In the genomic region with DNA sequence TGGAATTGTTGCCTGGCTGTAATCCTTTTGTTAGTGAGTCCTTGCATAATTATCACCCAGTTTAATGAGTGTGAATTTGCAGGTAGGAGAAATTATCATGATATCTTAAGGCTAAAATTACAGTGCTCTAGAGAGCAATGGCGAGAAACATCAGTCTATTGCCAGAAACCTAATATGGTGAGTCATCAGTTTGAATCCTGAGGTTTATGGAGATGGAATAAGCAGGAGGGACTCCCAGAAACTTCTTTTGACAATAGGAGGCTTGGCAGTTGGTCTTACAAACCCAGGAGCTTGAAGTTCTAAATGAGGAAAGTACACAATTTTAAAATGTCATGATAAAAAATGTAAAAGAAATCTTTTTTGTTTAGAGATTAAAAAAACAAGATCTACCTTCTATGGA, we compare ENCODE assay signal across 2 cellular contexts.
A peak's percentile ranks its signal among the peaks of the same experiment; 100 is the strongest.
TF ChIP-seq lines count a peak whose summit lies in the region.

No MANE protein-coding gene starts in this region.

TF ChIP-seq in IMR-90, 13 proteins besides CTCF, POLR2A, EP300 and RAD21:
- TF ChIP-seq RFX5 (IDR thresholded peaks at IDR 0.05; ENCODE audit: low read depth, low read length) (no peak), MAFK (IDR thresholded peaks at IDR 0.05; ENCODE audit: low read depth, low read length) (peak; percentile 60), RCOR1 (IDR thresholded peaks at IDR 0.05; ENCODE audit: insufficient replicate concordance, low read length) (no peak), SMC3 (IDR thresholded peaks at IDR 0.05; ENCODE audit: low read depth, low read length) (no peak), NFE2L2 (IDR thresholded peaks at IDR 0.05; ENCODE audit: low read depth, low read length) (no peak), FOS (IDR thresholded peaks at IDR 0.05; ENCODE audit: low read depth, low read length) (peak; percentile 72), CEBPB (IDR thresholded peaks at IDR 0.05; ENCODE audit: low read depth, low read length) (no peak), MXI1 (IDR thresholded peaks at IDR 0.05; ENCODE audit: borderline replicate concordance, low read depth, low read length) (no peak), BHLHE40 (IDR thresholded peaks at IDR 0.05; ENCODE audit: low read depth, low read length) (no peak), CHD1 (IDR thresholded peaks at IDR 0.05; ENCODE audit: low read depth, low read length) (no peak), MAZ (IDR thresholded peaks at IDR 0.05; ENCODE audit: borderline replicate concordance, low read depth, low read length) (no peak)
- TF ChIP-seq, protein P1, sequence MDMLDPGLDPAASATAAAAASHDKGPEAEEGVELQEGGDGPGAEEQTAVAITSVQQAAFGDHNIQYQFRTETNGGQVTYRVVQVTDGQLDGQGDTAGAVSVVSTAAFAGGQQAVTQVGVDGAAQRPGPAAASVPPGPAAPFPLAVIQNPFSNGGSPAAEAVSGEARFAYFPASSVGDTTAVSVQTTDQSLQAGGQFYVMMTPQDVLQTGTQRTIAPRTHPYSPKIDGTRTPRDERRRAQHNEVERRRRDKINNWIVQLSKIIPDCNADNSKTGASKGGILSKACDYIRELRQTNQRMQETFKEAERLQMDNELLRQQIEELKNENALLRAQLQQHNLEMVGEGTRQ (IDR thresholded peaks at IDR 0.05; ENCODE audit: low read depth, low read length) = no peak
- TF ChIP-seq, protein P2, sequence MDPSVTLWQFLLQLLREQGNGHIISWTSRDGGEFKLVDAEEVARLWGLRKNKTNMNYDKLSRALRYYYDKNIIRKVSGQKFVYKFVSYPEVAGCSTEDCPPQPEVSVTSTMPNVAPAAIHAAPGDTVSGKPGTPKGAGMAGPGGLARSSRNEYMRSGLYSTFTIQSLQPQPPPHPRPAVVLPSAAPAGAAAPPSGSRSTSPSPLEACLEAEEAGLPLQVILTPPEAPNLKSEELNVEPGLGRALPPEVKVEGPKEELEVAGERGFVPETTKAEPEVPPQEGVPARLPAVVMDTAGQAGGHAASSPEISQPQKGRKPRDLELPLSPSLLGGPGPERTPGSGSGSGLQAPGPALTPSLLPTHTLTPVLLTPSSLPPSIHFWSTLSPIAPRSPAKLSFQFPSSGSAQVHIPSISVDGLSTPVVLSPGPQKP (IDR thresholded peaks at IDR 0.05; ENCODE audit: borderline replicate concordance, low read depth, low read length) = no peak

TF ChIP-seq in K562, 482 proteins besides CTCF, POLR2A, EP300 and RAD21 (continues in another document):
- TF ChIP-seq, protein P3, sequence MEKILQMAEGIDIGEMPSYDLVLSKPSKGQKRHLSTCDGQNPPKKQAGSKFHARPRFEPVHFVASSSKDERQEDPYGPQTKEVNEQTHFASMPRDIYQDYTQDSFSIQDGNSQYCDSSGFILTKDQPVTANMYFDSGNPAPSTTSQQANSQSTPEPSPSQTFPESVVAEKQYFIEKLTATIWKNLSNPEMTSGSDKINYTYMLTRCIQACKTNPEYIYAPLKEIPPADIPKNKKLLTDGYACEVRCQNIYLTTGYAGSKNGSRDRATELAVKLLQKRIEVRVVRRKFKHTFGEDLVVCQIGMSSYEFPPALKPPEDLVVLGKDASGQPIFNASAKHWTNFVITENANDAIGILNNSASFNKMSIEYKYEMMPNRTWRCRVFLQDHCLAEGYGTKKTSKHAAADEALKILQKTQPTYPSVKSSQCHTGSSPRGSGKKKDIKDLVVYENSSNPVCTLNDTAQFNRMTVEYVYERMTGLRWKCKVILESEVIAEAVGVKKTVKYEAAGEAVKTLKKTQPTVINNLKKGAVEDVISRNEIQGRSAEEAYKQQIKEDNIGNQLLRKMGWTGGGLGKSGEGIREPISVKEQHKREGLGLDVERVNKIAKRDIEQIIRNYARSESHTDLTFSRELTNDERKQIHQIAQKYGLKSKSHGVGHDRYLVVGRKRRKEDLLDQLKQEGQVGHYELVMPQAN (IDR thresholded peaks at IDR 0.05; ENCODE audit: borderline replicate concordance) = no peak
- TF ChIP-seq, protein P4, sequence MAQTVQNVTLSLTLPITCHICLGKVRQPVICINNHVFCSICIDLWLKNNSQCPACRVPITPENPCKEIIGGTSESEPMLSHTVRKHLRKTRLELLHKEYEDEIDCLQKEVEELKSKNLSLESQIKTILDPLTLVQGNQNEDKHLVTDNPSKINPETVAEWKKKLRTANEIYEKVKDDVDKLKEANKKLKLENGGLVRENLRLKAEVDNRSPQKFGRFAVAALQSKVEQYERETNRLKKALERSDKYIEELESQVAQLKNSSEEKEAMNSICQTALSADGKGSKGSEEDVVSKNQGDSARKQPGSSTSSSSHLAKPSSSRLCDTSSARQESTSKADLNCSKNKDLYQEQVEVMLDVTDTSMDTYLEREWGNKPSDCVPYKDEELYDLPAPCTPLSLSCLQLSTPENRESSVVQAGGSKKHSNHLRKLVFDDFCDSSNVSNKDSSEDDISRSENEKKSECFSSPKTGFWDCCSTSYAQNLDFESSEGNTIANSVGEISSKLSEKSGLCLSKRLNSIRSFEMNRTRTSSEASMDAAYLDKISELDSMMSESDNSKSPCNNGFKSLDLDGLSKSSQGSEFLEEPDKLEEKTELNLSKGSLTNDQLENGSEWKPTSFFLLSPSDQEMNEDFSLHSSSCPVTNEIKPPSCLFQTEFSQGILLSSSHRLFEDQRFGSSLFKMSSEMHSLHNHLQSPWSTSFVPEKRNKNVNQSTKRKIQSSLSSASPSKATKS (CRISPR knock-in tag; IDR thresholded peaks at IDR 0.05) = no peak
- TF ChIP-seq ZNF274 (IDR thresholded peaks at IDR 0.05; ENCODE audit: borderline replicate concordance, low read depth, low read length) (no peak), FOXK2 (conservative IDR thresholded peaks at IDR 0.05 in 1 of 2, IDR thresholded peaks at IDR 0.05 in 1 of 2; ENCODE audit: low read depth in 2 of 2) (no peak), TRIM24 (IDR thresholded peaks at IDR 0.05) (no peak), KDM1A (IDR thresholded peaks at IDR 0.05) (no peak), STAG1 (CRISPR knock-in tag; IDR thresholded peaks at IDR 0.05; ENCODE audit: borderline replicate concordance) (no peak), ETS2 (tag; IDR thresholded peaks at IDR 0.05; ENCODE audit: borderline replicate concordance, poor library complexity, severe bottlenecking) (no peak), MIER1 (IDR thresholded peaks at IDR 0.05; ENCODE audit: low read depth) (no peak), SIRT6 (IDR thresholded peaks at IDR 0.05; ENCODE audit: low read depth, low read length) (no peak), KDM2B (CRISPR knock-in tag; IDR thresholded peaks at IDR 0.05) (no peak), ZNF79 (CRISPR knock-in tag; IDR thresholded peaks at IDR 0.05; ENCODE audit: low read depth) (no peak), HMG20A (CRISPR knock-in tag; conservative IDR thresholded peaks at IDR 0.05) (no peak), RFX7 (CRISPR knock-in tag; IDR thresholded peaks at IDR 0.05) (no peak), SNIP1 (IDR thresholded peaks at IDR 0.05; ENCODE audit: low read depth) (no peak), ZNF384 (IDR thresholded peaks at IDR 0.05; ENCODE audit: low read depth, low read length) (no peak), ZNF778 (CRISPR knock-in tag; IDR thresholded peaks at IDR 0.05) (no peak), NR3C1 (CRISPR knock-in tag; IDR thresholded peaks at IDR 0.05) (no peak), HIVEP1 (CRISPR knock-in tag; IDR thresholded peaks at IDR 0.05) (no peak), MAFK (IDR thresholded peaks at IDR 0.05; ENCODE audit: low read length) (peak; percentile 17; the same call in 1 of the 2 replicates), ZNF77 (CRISPR knock-in tag; IDR thresholded peaks at IDR 0.05) (no peak), MBD2 (IDR thresholded peaks at IDR 0.05; ENCODE audit: borderline replicate concordance, low read depth) (no peak), ZNF316 (IDR thresholded peaks at IDR 0.05) (peak; percentile 90), ZNF785 (CRISPR knock-in tag; IDR thresholded peaks at IDR 0.05) (no peak), ARNT (IDR thresholded peaks at IDR 0.05) (no peak), GABPB2 (CRISPR knock-in tag; conservative IDR thresholded peaks at IDR 0.05) (no peak), FOSL1 (tag; conservative IDR thresholded peaks at IDR 0.05) (peak; percentile 33; the same call in 1 of the 2 replicates), KAT2B (IDR thresholded peaks at IDR 0.05; ENCODE audit: low read depth, low read length) (no peak), CAMTA2 (CRISPR knock-in tag; conservative IDR thresholded peaks at IDR 0.05) (no peak), JUND (IDR thresholded peaks at IDR 0.05; ENCODE audit: borderline replicate concordance, low read depth, low read length) (peak; percentile 48; the same call in 1 of the 2 replicates), JUND (tag; IDR thresholded peaks at IDR 0.05; ENCODE audit: borderline replicate concordance, low read depth, low read length) (0 out of 3 replicates have a peak, but pooled peaks have one; percentile 45), NFE2 (IDR thresholded peaks at IDR 0.05; ENCODE audit: low read depth) (0 out of 2 replicates have a peak, but pooled peaks have one; percentile 11), HEY1 (CRISPR knock-in tag; IDR thresholded peaks at IDR 0.05; ENCODE audit: borderline replicate concordance) (no peak), MTF1 (CRISPR knock-in tag; IDR thresholded peaks at IDR 0.05; ENCODE audit: borderline replicate concordance) (no peak)
- TF ChIP-seq, protein P5, sequence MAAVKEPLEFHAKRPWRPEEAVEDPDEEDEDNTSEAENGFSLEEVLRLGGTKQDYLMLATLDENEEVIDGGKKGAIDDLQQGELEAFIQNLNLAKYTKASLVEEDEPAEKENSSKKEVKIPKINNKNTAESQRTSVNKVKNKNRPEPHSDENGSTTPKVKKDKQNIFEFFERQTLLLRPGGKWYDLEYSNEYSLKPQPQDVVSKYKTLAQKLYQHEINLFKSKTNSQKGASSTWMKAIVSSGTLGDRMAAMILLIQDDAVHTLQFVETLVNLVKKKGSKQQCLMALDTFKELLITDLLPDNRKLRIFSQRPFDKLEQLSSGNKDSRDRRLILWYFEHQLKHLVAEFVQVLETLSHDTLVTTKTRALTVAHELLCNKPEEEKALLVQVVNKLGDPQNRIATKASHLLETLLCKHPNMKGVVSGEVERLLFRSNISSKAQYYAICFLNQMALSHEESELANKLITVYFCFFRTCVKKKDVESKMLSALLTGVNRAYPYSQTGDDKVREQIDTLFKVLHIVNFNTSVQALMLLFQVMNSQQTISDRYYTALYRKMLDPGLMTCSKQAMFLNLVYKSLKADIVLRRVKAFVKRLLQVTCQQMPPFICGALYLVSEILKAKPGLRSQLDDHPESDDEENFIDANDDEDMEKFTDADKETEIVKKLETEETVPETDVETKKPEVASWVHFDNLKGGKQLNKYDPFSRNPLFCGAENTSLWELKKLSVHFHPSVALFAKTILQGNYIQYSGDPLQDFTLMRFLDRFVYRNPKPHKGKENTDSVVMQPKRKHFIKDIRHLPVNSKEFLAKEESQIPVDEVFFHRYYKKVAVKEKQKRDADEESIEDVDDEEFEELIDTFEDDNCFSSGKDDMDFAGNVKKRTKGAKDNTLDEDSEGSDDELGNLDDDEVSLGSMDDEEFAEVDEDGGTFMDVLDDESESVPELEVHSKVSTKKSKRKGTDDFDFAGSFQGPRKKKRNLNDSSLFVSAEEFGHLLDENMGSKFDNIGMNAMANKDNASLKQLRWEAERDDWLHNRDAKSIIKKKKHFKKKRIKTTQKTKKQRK (IDR thresholded peaks at IDR 0.05; ENCODE audit: borderline replicate concordance, low read depth, low read length) = no peak
- TF ChIP-seq, protein P6, sequence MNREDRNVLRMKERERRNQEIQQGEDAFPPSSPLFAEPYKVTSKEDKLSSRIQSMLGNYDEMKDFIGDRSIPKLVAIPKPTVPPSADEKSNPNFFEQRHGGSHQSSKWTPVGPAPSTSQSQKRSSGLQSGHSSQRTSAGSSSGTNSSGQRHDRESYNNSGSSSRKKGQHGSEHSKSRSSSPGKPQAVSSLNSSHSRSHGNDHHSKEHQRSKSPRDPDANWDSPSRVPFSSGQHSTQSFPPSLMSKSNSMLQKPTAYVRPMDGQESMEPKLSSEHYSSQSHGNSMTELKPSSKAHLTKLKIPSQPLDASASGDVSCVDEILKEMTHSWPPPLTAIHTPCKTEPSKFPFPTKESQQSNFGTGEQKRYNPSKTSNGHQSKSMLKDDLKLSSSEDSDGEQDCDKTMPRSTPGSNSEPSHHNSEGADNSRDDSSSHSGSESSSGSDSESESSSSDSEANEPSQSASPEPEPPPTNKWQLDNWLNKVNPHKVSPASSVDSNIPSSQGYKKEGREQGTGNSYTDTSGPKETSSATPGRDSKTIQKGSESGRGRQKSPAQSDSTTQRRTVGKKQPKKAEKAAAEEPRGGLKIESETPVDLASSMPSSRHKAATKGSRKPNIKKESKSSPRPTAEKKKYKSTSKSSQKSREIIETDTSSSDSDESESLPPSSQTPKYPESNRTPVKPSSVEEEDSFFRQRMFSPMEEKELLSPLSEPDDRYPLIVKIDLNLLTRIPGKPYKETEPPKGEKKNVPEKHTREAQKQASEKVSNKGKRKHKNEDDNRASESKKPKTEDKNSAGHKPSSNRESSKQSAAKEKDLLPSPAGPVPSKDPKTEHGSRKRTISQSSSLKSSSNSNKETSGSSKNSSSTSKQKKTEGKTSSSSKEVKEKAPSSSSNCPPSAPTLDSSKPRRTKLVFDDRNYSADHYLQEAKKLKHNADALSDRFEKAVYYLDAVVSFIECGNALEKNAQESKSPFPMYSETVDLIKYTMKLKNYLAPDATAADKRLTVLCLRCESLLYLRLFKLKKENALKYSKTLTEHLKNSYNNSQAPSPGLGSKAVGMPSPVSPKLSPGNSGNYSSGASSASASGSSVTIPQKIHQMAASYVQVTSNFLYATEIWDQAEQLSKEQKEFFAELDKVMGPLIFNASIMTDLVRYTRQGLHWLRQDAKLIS (CRISPR knock-in tag; IDR thresholded peaks at IDR 0.05) = no peak
- TF ChIP-seq, protein P7, sequence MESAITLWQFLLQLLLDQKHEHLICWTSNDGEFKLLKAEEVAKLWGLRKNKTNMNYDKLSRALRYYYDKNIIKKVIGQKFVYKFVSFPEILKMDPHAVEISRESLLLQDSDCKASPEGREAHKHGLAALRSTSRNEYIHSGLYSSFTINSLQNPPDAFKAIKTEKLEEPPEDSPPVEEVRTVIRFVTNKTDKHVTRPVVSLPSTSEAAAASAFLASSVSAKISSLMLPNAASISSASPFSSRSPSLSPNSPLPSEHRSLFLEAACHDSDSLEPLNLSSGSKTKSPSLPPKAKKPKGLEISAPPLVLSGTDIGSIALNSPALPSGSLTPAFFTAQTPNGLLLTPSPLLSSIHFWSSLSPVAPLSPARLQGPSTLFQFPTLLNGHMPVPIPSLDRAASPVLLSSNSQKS (CRISPR knock-in tag; IDR thresholded peaks at IDR 0.05) = no peak
- TF ChIP-seq, protein P8, sequence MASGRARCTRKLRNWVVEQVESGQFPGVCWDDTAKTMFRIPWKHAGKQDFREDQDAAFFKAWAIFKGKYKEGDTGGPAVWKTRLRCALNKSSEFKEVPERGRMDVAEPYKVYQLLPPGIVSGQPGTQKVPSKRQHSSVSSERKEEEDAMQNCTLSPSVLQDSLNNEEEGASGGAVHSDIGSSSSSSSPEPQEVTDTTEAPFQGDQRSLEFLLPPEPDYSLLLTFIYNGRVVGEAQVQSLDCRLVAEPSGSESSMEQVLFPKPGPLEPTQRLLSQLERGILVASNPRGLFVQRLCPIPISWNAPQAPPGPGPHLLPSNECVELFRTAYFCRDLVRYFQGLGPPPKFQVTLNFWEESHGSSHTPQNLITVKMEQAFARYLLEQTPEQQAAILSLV (tag; IDR thresholded peaks at IDR 0.05) = no peak
- TF ChIP-seq, protein P9, sequence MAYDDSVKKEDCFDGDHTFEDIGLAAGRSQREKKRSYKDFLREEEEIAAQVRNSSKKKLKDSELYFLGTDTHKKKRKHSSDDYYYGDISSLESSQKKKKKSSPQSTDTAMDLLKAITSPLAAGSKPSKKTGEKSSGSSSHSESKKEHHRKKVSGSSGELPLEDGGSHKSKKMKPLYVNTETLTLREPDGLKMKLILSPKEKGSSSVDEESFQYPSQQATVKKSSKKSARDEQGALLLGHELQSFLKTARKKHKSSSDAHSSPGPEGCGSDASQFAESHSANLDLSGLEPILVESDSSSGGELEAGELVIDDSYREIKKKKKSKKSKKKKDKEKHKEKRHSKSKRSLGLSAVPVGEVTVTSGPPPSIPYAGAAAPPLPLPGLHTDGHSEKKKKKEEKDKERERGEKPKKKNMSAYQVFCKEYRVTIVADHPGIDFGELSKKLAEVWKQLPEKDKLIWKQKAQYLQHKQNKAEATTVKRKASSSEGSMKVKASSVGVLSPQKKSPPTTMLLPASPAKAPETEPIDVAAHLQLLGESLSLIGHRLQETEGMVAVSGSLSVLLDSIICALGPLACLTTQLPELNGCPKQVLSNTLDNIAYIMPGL (CRISPR knock-in tag; IDR thresholded peaks at IDR 0.05) = no peak
